1 cellular context compared by ENCODE assay signal in the genomic region with DNA sequence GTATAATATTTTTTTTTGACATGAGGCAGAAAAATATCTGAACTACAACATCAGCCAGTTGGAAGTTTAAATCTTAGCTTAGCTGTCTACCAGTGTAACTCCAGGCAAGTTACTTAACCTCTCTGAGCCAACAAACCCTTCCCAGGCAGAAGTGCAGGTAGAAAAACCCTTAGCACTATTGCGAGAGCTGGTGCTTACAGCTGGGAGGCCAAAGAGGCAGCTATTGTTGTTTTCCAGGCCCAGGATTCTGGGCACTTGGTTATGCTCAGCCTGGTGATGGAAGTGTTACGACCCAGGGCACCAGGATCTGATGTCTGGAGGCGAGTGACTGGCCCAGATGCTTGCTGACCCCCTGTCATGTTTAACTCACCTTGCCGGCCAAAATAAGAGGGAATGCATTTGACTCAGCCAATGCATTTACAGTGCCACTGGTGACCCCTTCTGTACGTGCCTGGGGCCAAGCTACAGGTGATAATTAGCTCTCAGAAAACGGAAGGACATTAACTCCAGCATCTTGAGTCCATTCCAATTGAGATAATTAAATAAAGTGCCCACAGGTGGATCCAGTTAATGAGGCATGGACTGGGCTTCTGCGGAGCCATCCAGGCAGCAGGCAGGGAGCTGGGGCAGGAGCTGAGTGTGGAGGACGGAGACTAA.
TF ChIP-seq lines count a peak whose summit lies in the region.

No MANE protein-coding gene starts in this region.

TF ChIP-seq in SK-N-SH treated with all-trans-retinoic acid at 6 μM for 48 hours, 23 proteins besides CTCF, POLR2A, EP300 and RAD21 (continued from another document):
- TF ChIP-seq, protein P1, sequence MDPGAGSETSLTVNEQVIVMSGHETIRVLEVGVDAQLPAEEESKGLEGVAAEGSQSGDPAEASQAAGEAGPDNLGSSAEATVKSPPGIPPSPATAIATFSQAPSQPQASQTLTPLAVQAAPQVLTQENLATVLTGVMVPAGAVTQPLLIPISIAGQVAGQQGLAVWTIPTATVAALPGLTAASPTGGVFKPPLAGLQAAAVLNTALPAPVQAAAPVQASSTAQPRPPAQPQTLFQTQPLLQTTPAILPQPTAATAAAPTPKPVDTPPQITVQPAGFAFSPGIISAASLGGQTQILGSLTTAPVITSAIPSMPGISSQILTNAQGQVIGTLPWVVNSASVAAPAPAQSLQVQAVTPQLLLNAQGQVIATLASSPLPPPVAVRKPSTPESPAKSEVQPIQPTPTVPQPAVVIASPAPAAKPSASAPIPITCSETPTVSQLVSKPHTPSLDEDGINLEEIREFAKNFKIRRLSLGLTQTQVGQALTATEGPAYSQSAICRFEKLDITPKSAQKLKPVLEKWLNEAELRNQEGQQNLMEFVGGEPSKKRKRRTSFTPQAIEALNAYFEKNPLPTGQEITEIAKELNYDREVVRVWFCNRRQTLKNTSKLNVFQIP (CRISPR knock-in tag; IDR thresholded peaks at IDR 0.05; ENCODE audit: borderline replicate concordance, low read depth) = no peak
- TF ChIP-seq ZNF565 (CRISPR knock-in tag; conservative IDR thresholded peaks at IDR 0.05; ENCODE audit: low read depth) = no peak
- TF ChIP-seq ARNTL (CRISPR knock-in tag; IDR thresholded peaks at IDR 0.05; ENCODE audit: borderline replicate concordance, low read depth) = no peak
- TF ChIP-seq, protein P2, sequence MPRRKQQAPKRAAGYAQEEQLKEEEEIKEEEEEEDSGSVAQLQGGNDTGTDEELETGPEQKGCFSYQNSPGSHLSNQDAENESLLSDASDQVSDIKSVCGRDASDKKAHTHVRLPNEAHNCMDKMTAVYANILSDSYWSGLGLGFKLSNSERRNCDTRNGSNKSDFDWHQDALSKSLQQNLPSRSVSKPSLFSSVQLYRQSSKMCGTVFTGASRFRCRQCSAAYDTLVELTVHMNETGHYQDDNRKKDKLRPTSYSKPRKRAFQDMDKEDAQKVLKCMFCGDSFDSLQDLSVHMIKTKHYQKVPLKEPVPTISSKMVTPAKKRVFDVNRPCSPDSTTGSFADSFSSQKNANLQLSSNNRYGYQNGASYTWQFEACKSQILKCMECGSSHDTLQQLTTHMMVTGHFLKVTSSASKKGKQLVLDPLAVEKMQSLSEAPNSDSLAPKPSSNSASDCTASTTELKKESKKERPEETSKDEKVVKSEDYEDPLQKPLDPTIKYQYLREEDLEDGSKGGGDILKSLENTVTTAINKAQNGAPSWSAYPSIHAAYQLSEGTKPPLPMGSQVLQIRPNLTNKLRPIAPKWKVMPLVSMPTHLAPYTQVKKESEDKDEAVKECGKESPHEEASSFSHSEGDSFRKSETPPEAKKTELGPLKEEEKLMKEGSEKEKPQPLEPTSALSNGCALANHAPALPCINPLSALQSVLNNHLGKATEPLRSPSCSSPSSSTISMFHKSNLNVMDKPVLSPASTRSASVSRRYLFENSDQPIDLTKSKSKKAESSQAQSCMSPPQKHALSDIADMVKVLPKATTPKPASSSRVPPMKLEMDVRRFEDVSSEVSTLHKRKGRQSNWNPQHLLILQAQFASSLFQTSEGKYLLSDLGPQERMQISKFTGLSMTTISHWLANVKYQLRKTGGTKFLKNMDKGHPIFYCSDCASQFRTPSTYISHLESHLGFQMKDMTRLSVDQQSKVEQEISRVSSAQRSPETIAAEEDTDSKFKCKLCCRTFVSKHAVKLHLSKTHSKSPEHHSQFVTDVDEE (CRISPR knock-in tag; IDR thresholded peaks at IDR 0.05) = no peak
- no peak for TF ChIP-seq SNAI2 (CRISPR knock-in tag; IDR thresholded peaks at IDR 0.05)
- TF ChIP-seq ZNF70 (CRISPR knock-in tag; IDR thresholded peaks at IDR 0.05) = no peak
- no peak for TF ChIP-seq BACH2 (CRISPR knock-in tag; IDR thresholded peaks at IDR 0.05; ENCODE audit: borderline replicate concordance)
- TF ChIP-seq ISL1 (CRISPR knock-in tag; IDR thresholded peaks at IDR 0.05) = no peak
- TF ChIP-seq, protein P3, sequence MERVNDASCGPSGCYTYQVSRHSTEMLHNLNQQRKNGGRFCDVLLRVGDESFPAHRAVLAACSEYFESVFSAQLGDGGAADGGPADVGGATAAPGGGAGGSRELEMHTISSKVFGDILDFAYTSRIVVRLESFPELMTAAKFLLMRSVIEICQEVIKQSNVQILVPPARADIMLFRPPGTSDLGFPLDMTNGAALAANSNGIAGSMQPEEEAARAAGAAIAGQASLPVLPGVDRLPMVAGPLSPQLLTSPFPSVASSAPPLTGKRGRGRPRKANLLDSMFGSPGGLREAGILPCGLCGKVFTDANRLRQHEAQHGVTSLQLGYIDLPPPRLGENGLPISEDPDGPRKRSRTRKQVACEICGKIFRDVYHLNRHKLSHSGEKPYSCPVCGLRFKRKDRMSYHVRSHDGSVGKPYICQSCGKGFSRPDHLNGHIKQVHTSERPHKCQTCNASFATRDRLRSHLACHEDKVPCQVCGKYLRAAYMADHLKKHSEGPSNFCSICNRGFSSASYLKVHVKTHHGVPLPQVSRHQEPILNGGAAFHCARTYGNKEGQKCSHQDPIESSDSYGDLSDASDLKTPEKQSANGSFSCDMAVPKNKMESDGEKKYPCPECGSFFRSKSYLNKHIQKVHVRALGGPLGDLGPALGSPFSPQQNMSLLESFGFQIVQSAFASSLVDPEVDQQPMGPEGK (CRISPR knock-in tag; IDR thresholded peaks at IDR 0.05; ENCODE audit: borderline replicate concordance) = no peak
